In genomic region chr10:95655571-95656290, GRCh38 we compare ENCODE assay signal across 8 cellular contexts. TPM values are rescaled to one million over a fixed set of nuclear protein-coding genes. Genes with fewer than 3 reads are reported as not detected.
DNase-seq lines count a peak whose midpoint lies in the region; ATAC-seq and TF ChIP-seq lines count a peak whose summit lies in the region.

No MANE protein-coding gene starts in this region.

- peak overlapping the region; percentile 100 for H3K4me3 Mint-ChIP-seq in T-helper 17 cell
- H3K4me3 Mint-ChIP-seq in endodermal cell = peak overlapping the region; percentile 96

- peak; percentile 30 for DNase-seq in AG08396 (ENCODE audit: low spot score)
- peak in 1 of 3 donors; percentile 9 for DNase-seq in T-helper 17 cell
- DNase-seq in endodermal cell = peak; percentile 48
- DNase-seq in tibial nerve (ENCODE audit: low spot score in 2 of 2) = peak in 1 of 2 donors; percentile 10

- H3K27ac Mint-ChIP-seq in T-helper 17 cell (peak overlapping the region; percentile 94), endodermal cell (peak overlapping the region; percentile 62)

- peak overlapping the region; percentile 54 for H3K9ac ChIP-seq in endodermal cell (ENCODE audit: extremely low read depth, low read length, poor library complexity, severe bottlenecking)
- H3K9ac ChIP-seq in muscle layer of colon (ENCODE audit: low read length) = peak overlapping the region; percentile 32

- no peak overlapping the region for H3K27ac ChIP-seq in endodermal cell (ENCODE audit: low read depth, low read length)
- no peak overlapping the region for H3K27ac ChIP-seq in muscle layer of colon (ENCODE audit: low read depth, low read length)
- peak overlapping the region; percentile 37 to 81 (median 72) for H3K27ac ChIP-seq in tibial nerve

- no peak for TF ChIP-seq EP300 in tibial nerve (IDR thresholded peaks at IDR 0.05)

- peaks cover 4% of the 10 kb centered on the region for H3K36me3 Mint-ChIP-seq in T-helper 17 cell (ENCODE audit: low read depth)
- peaks cover 28% of the 10 kb centered on the region for H3K36me3 Mint-ChIP-seq in endodermal cell (ENCODE audit: low read depth)

- ATAC-seq in GM18519 (IDR thresholded peaks at IDR 0.05; ENCODE audit: low FRiP score, unreplicated experiment) (peak; percentile 5), HG03135 (IDR thresholded peaks at IDR 0.05; ENCODE audit: unreplicated experiment) (peak; percentile 14), T-helper 17 cell (peak; percentile 3), HG03039 (IDR thresholded peaks at IDR 0.05; ENCODE audit: unreplicated experiment) (no peak)

- peaks cover 4% of the 10 kb centered on the region for H3K4me1 ChIP-seq in endodermal cell (ENCODE audit: control insufficient read depth, insufficient read depth, low read length)
- peaks cover 13% of the 10 kb centered on the region for H3K4me1 ChIP-seq in muscle layer of colon (ENCODE audit: insufficient read depth, low read length)
- H3K4me1 ChIP-seq in tibial nerve = peaks cover 0 to 30% (median 6%) of the 10 kb centered on the region in 4 donors

- H3K36me3 ChIP-seq in endodermal cell (ENCODE audit: control insufficient read depth, insufficient read depth, low read length) (peaks cover 30% of the 10 kb centered on the region), muscle layer of colon (ENCODE audit: insufficient read depth, low read length) (peaks cover 6% of the 10 kb centered on the region), tibial nerve (peaks cover 0 to 24% (median 7%) of the 10 kb centered on the region in 3 donors)

- TF ChIP-seq CTCF in endodermal cell (conservative IDR thresholded peaks at IDR 0.05) (no peak), tibial nerve (IDR thresholded peaks at IDR 0.05) (no peak)

- peak overlapping the region; percentile 84 for H3K4me3 ChIP-seq in endodermal cell (ENCODE audit: low read length)
- peak overlapping the region; percentile 63 to 75 for H3K4me3 ChIP-seq in muscle layer of colon (ENCODE audit: low read depth in 1 of 2, low read length in 2 of 2)
- H3K4me3 ChIP-seq in tibial nerve = peak overlapping the region; percentile 77 to 94 (median 90)

- H3K4me1 Mint-ChIP-seq in T-helper 17 cell (peaks cover 14% of the 10 kb centered on the region), endodermal cell (peaks cover 13% of the 10 kb centered on the region)

- peaks cover 11% of the 10 kb centered on the region for H3K9me3 Mint-ChIP-seq in endodermal cell

- H3K27me3 Mint-ChIP-seq in T-helper 17 cell = no peaks in the 10 kb centered on the region
- H3K27me3 Mint-ChIP-seq in endodermal cell (ENCODE audit: insufficient read depth) = no peaks in the 10 kb centered on the region

- 0 to 11% methylated on average over 2 to 23 of the region's 23 CpGs for WGBS in endodermal cell (ENCODE audit: insufficient coverage in 1 of 2, insufficient read length in 1 of 2), 2 experiments
- 5 to 6% methylated on average over 21 to 22 of the region's 23 CpGs for WGBS in tibial nerve, 2 donors

- H3K9me3 ChIP-seq in T-helper 17 cell (ENCODE audit: control insufficient read depth, low read length, poor library complexity, severe bottlenecking) (no peaks in the 10 kb centered on the region), endodermal cell (ENCODE audit: control insufficient read depth, low read length) (peaks cover 27% of the 10 kb centered on the region), muscle layer of colon (ENCODE audit: low read length) (no peaks in the 10 kb centered on the region), tibial nerve (no peaks in the 10 kb centered on the region)

- TF ChIP-seq POLR2A in tibial nerve (IDR thresholded peaks at IDR 0.05) = no peak

- no peaks in the 10 kb centered on the region for H3K27me3 ChIP-seq in endodermal cell (ENCODE audit: control insufficient read depth, insufficient read depth, low read length, poor library complexity, severe bottlenecking)
- no peaks in the 10 kb centered on the region for H3K27me3 ChIP-seq in muscle layer of colon (ENCODE audit: control insufficient read depth in 1 of 2, insufficient read depth in 2 of 2, low read length in 2 of 2)
- no peaks in the 10 kb centered on the region for H3K27me3 ChIP-seq in tibial nerve

RNA-seq across cellular contexts. Expression of gene ALDH18A1, which starts 0.8 kb away (rescaled TPM):
- total RNA-seq in T-helper 17 cell = 10 to 100 TPM; 22.8 to 29.5 TPM
- total RNA-seq in endodermal cell = 100 to 1,000 TPM in 1 of 2 donors, 10 to 100 TPM in 1; 81.0 to 130 TPM
- polyA plus RNA-seq in endodermal cell (2013, experiment 1 of 2) = 71.0 TPM
- polyA plus RNA-seq in endodermal cell (2013, experiment 2 of 2) = 66.7 TPM
- 10 to 100 TPM; 12.0 to 26.7 (median 17.3) TPM for total RNA-seq in tibial nerve

RNA-seq across cellular contexts. Expression of gene TCTN3, which starts 38.0 kb away (rescaled TPM):
- total RNA-seq in T-helper 17 cell (10 to 100 TPM; 18.1 to 24.7 TPM), endodermal cell (10 to 100 TPM; 53.5 to 57.7 TPM), tibial nerve (10 to 100 TPM; 18.6 to 34.3 (median 21.7) TPM)
- 63.9 TPM for polyA plus RNA-seq in endodermal cell (2013, experiment 1 of 2)
- 57.0 TPM for polyA plus RNA-seq in endodermal cell (2013, experiment 2 of 2)

Comparison
In these comparisons a context has a peak if more than half of its experiments do, and no peak if none do; other contexts are left out.
1. H3K27ac ChIP-seq: peak in tibial nerve (4 of 4); none in endodermal cell (single experiment) and muscle layer of colon (single experiment).
2. Peak in every context shown above with its lines, with median percentiles within 50 percentile points of each other: H3K4me3 ChIP-seq.